ENCODE assay signal across 8 cellular contexts in the genomic region with DNA sequence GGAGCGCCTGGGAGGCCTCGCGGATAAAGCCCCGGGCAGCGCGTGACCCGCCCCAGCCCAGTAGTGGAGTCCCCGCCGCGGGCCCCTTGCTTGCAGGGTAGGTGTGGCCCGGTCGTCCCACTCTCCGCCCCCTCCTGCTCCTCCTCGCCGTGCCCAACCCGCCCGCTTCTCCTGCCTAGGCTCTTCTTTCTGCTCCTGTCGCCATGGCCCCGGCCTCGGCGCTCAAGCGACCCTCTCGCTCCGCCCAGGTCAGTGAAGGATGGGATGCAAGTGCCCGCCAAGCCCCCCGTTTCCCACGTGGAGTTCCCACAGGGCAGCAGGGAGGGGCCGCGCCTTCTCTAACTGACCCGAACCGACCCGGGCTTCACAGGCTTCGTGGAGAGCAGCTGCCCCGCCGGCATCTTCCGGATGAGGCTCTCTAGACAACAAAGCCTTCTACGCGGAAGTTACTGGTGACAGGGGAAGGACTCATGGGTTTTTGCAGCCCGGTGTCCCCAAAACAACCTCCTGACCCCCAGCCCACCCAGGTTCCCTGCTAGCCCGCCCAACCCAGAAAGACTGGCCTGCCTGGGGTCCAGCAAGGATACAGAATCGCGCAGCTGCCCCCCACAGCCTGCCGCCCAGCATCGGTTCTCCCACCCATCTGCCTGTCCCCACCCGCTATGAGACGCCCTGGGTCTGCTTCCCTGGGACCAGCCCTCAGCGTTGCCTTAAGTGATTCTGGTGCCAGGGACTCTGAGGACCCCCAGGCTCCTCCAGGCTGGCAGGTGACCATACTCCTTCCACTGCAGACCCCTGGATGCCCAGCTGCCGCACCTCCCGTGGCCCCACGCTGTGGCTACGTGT. TPM values are rescaled to one million over a fixed set of nuclear protein-coding genes. Genes with fewer than 3 reads are reported as not detected.
DNase-seq lines count a peak whose midpoint lies in the region; ATAC-seq and TF ChIP-seq lines count a peak whose summit lies in the region.

No MANE protein-coding gene starts in this region.

- H3K4me3 Mint-ChIP-seq in neural crest cell, result peak overlapping the region; percentile 93

- no peaks in the 10 kb centered on the region for H3K9me3 Mint-ChIP-seq in neural crest cell

- no peak overlapping the region for H3K27ac ChIP-seq in subcutaneous abdominal adipose tissue (ENCODE audit: low read depth, low read length)

- H3K36me3 Mint-ChIP-seq in neural crest cell (ENCODE audit: low read depth), result no peaks in the 10 kb centered on the region

- ATAC-seq in GM19351 (IDR thresholded peaks at IDR 0.05; ENCODE audit: unreplicated experiment) (peak; percentile 74), HG03521 (IDR thresholded peaks at IDR 0.05; ENCODE audit: unreplicated experiment) (peak; percentile 67)

- peaks cover 18% of the 10 kb centered on the region for H3K27me3 Mint-ChIP-seq in neural crest cell (ENCODE audit: low read depth)

- peaks cover 10% of the 10 kb centered on the region for H3K4me1 Mint-ChIP-seq in neural crest cell

- peak overlapping the region in 3 of 5 donors; percentile 2 to 56 (median 17) for H3K9ac ChIP-seq in subcutaneous abdominal adipose tissue (ENCODE audit: low read length in 5 of 5)

- H3K27ac Mint-ChIP-seq in neural crest cell (ENCODE audit: unreplicated experiment), result peak overlapping the region; percentile 90

- peak; percentile 77 for DNase-seq in AG20443 (ENCODE audit: low spot score)
- DNase-seq in activated CD8-positive, alpha-beta memory T cell treated with anti-CD3 and anti-CD28 coated beads for 1 hour (ENCODE audit: extremely low read depth in 1 of 2, low read depth in 1 of 2), result peak; percentile 27 to 55
- no peak for DNase-seq in epithelial cell of proximal tubule (ENCODE audit: low read depth)
- DNase-seq in neural crest cell (ENCODE audit: low read depth, low spot score), result peak; percentile 23
- DNase-seq in A172 (ENCODE audit: low spot score), result no peak

- peak overlapping the region; percentile 55 for H3K4me3 ChIP-seq in epithelial cell of proximal tubule (ENCODE audit: low read depth, low read length)
- H3K4me3 ChIP-seq in subcutaneous abdominal adipose tissue (ENCODE audit: low read depth in 1 of 5, low read length in 5 of 5), result peak overlapping the region in 4 of 5 donors; percentile 57 to 66 (median 60)

- H3K4me1 ChIP-seq in subcutaneous abdominal adipose tissue (ENCODE audit: control insufficient read depth in 5 of 5, insufficient read depth in 5 of 5, low read length in 5 of 5), result peaks cover 0 to 10% (median 9%) of the 10 kb centered on the region in 5 donors

- no peaks in the 10 kb centered on the region for H3K36me3 ChIP-seq in subcutaneous abdominal adipose tissue (ENCODE audit: control insufficient read depth in 5 of 5, insufficient read depth in 5 of 5, low read length in 5 of 5)

- TF ChIP-seq CTCF in epithelial cell of proximal tubule (conservative IDR thresholded peaks at IDR 0.05; ENCODE audit: low read depth, low read length) (no peak), neural crest cell (conservative IDR thresholded peaks at IDR 0.05) (no peak)

- H3K9me3 ChIP-seq in subcutaneous abdominal adipose tissue (ENCODE audit: control insufficient read depth in 5 of 5, low read length in 5 of 5), result no peaks in the 10 kb centered on the region

- peaks cover 0 to 14% (median 10%) of the 10 kb centered on the region in 5 donors for H3K27me3 ChIP-seq in subcutaneous abdominal adipose tissue (ENCODE audit: control insufficient read depth in 5 of 5, insufficient read depth in 4 of 5, low read length in 5 of 5)

RNA-seq across cellular contexts. Expression of a gene that starts 32.9 kb away (rescaled TPM):
- 3.8 and 6.5 TPM in 2 replicates for total RNA-seq in epithelial cell of proximal tubule
- total RNA-seq in neural crest cell, result 13.1 and 13.5 TPM in 2 replicates
- total RNA-seq in A172 (2014; rRNA removed; shearing (Covaris generic)), result 4.2 and 10.6 TPM in 2 replicates

Comparison
In these comparisons a context has a peak if more than half of its experiments do, and no peak if none do; other contexts are left out.
1. DNase-seq: peak in AG20443 (single experiment), activated CD8-positive, alpha-beta memory T cell treated with anti-CD3 and anti-CD28 coated beads for 1 hour (2 of 2) and neural crest cell (single experiment); none in epithelial cell of proximal tubule (single experiment) and A172 (single experiment).